ENCODE assay signal across 15 cellular contexts in genomic region chr2:206456078-206456769, GRCh38. TPM values are rescaled to one million over a fixed set of nuclear protein-coding genes. Genes with fewer than 3 reads are reported as not detected.
A peak's percentile ranks its signal among the peaks of the same experiment; 100 is the strongest.
DNase-seq lines count a peak whose midpoint lies in the region; ATAC-seq, FAIRE-seq and TF ChIP-seq lines count a peak whose summit lies in the region.
"Had no signal": no experiment of that assay in that cellular context is flagged by ENCODE, and none has a peak within 500 bp of the region (broad histone marks: within the 10 kb centered on the region; RNA-seq: fewer than 3 reads in every experiment).

No MANE protein-coding gene starts in this region.

- H3K27ac Mint-ChIP-seq in Caco-2 (ENCODE audit: unreplicated experiment) = peak overlapping the region; percentile 40
- H3K27ac Mint-ChIP-seq: GM23338 had no signal

- intact Hi-C loops in Caco-2 (cut with micrococcal nuclease; ENCODE audit: unreplicated experiment) = no loop called here
- intact Hi-C loops in GM12878 (cut with micrococcal nuclease; ENCODE audit: unreplicated experiment) = loop anchor here (10.0 kb wide), 1 partner anchor 291 kb away; no protein-coding TSS in a partner anchor
- intact Hi-C loops in upper lobe of right lung (cut with DNase I) = no loop called here

- no peaks in the 10 kb centered on the region for H3K9me3 ChIP-seq in BLaER1 treated with 17β-estradiol and CSF1 and Interleukin-3, amounts not matched to agents 10 nM and 100 nM (replicated peaks in 1 of 11)
- H3K9me3 ChIP-seq in Caco-2 (no peaks in the 10 kb centered on the region), GM12878 (replicated peaks; ENCODE audit: control insufficient read depth, insufficient read depth, low read length) (no peaks in the 10 kb centered on the region; the same call in 2 of the 3 replicates), upper lobe of right lung (no peaks in the 10 kb centered on the region)
- H3K9me3 ChIP-seq: BE2C had no signal

- no peak overlapping the region for H3K4me3 Mint-ChIP-seq in Caco-2 (ENCODE audit: unreplicated experiment)
- H3K4me3 Mint-ChIP-seq: CD8-positive, alpha-beta memory T cell; GM23338 had no signal

- H4K20me1 ChIP-seq in BLaER1 treated with 17β-estradiol and CSF1 and Interleukin-3, amounts not matched to agents 10 nM and 100 nM = no peaks in the 10 kb centered on the region
- H4K20me1 ChIP-seq in GM12878 (ENCODE audit: control insufficient read depth, insufficient read depth) = no peaks in the 10 kb centered on the region

- no peak for TF ChIP-seq CTCF in Caco-2 (IDR thresholded peaks at IDR 0.05; ENCODE audit: insufficient read depth in 1 of 2, low read depth in 1 of 2, low read length in 1 of 2, severe bottlenecking in 1 of 2, unreplicated experiment in 1 of 2)
- TF ChIP-seq CTCF in GM12878 (IDR thresholded peaks at IDR 0.05 in 2 of 3, conservative IDR thresholded peaks at IDR 0.05 in 1 of 3; ENCODE audit: control insufficient read depth in 2 of 3, extremely low read depth in 1 of 3, insufficient read depth in 1 of 3, low read depth in 3 of 3, low read length in 3 of 3) = no peak
- TF ChIP-seq CTCF in upper lobe of right lung (IDR thresholded peaks at IDR 0.05) = no peak

- 26% methylated on average over 5 of the region's 5 CpGs for WGBS in GM12878 (ENCODE audit: insufficient coverage, insufficient replicate concordance, low lambda C conversion rate, missing lambda C conversion rate)

- CTCF ChIA-PET in Caco-2 (lab: Charles Lee) (no interaction called here), GM12878 (lab: Yijun Ruan, JAX) (interaction anchor here (1.1 to 2.3 kb wide), 4 partner anchors 9 to 102 kb away, joined by 3 to 6 read pairs (median 4); no protein-coding TSS in a partner anchor)

- SMC1A ChIA-PET in GM12878 (lab: Charles Lee; ENCODE audit: uncharacterized antibody, unreplicated experiment) = interaction anchor here (0.6 to 2.4 kb wide), 7 partner anchors 10 to 279 kb away, joined by 3 to 8 read pairs (median 6); no protein-coding TSS in a partner anchor

- peak overlapping the region in 8 of 11 experiments; percentile 32 to 66 (median 52); a peak in 11 of 22 replicates for H3K4me2 ChIP-seq in BLaER1 treated with 17β-estradiol and CSF1 and Interleukin-3, amounts not matched to agents 10 nM and 100 nM
- H3K4me2 ChIP-seq in GM12878 (ENCODE audit: control insufficient read depth, insufficient read depth) = no peak overlapping the region
- H3K4me2 ChIP-seq: GM23338 had no signal

- peaks cover 25% of the 10 kb centered on the region for H3K4me1 Mint-ChIP-seq in Caco-2 (ENCODE audit: low read depth, unreplicated experiment)
- H3K4me1 Mint-ChIP-seq: CD8-positive, alpha-beta memory T cell had no signal

- H3K4me3 ChIP-seq in BLaER1 treated with 17β-estradiol and CSF1 and Interleukin-3, amounts not matched to agents 10 nM and 100 nM = no peak overlapping the region
- H3K4me3 ChIP-seq in Caco-2 (ENCODE audit: low read depth, low read length) (no peak overlapping the region), GM12878 (no peak overlapping the region), upper lobe of right lung (no peak overlapping the region)
- H3K4me3 ChIP-seq: GM23338, SK-N-MC had no signal

- peaks cover 19 to 28% (median 23%) of the 10 kb centered on the region in 10 experiments for H3K4me1 ChIP-seq in BLaER1 treated with 17β-estradiol and CSF1 and Interleukin-3, amounts not matched to agents 10 nM and 100 nM
- peaks cover 39% of the 10 kb centered on the region for H3K4me1 ChIP-seq in Caco-2
- peaks cover 26% of the 10 kb centered on the region for H3K4me1 ChIP-seq in GM12878 (ENCODE audit: control insufficient read depth, insufficient read depth, low read length)
- H3K4me1 ChIP-seq in upper lobe of right lung = no peaks in the 10 kb centered on the region
- H3K4me1 ChIP-seq: BE2C had no signal

- FAIRE-seq in GM12878 (lab: Jason Lieb, UNC) = no peak

- no peak for TF ChIP-seq POLR2A in GM12878 (IDR thresholded peaks at IDR 0.05; ENCODE audit: low read depth, low read length)

- H3K27me3 ChIP-seq in BLaER1 treated with 17β-estradiol and CSF1 and Interleukin-3, amounts not matched to agents 10 nM and 100 nM = no peaks in the 10 kb centered on the region
- H3K27me3 ChIP-seq in Caco-2 (replicated peaks; ENCODE audit: control insufficient read depth, insufficient read depth, low read length) (no peaks in the 10 kb centered on the region), GM12878 (replicated peaks in 1 of 2; ENCODE audit: control insufficient read depth in 2 of 2, insufficient read depth in 2 of 2, low read length in 1 of 2) (no peaks in the 10 kb centered on the region), upper lobe of right lung (no peaks in the 10 kb centered on the region)
- H3K27me3 ChIP-seq: BE2C had no signal

- peak; percentile 4; the same call in 2 of the 3 replicates for ATAC-seq in GM12878
- ATAC-seq in upper lobe of right lung = no peak
- ATAC-seq: GM23338 had no signal

- no peak for TF ChIP-seq EP300 in GM12878 (IDR thresholded peaks at IDR 0.05; ENCODE audit: borderline replicate concordance in 1 of 2, control insufficient read depth in 1 of 2, low read depth in 2 of 2, low read length in 2 of 2)

- H3K9ac ChIP-seq in BLaER1 treated with 17β-estradiol and CSF1 and Interleukin-3, amounts not matched to agents 10 nM and 100 nM = no peak overlapping the region
- H3K9ac ChIP-seq in GM12878 (ENCODE audit: control insufficient read depth, insufficient read depth, low read length) = no peak overlapping the region

- no peaks in the 10 kb centered on the region for H3K36me3 ChIP-seq in BLaER1 treated with 17β-estradiol and CSF1 and Interleukin-3, amounts not matched to agents 10 nM and 100 nM
- H3K36me3 ChIP-seq in Caco-2 (ENCODE audit: control insufficient read depth, insufficient read depth, low read length) (peaks cover 2% of the 10 kb centered on the region; the same call in 1 of the 2 replicates), GM12878 (ENCODE audit: control insufficient read depth in 2 of 2, insufficient read depth in 2 of 2, low read length in 1 of 2) (no peaks in the 10 kb centered on the region), upper lobe of right lung (no peaks in the 10 kb centered on the region)
- H3K36me3 ChIP-seq: BE2C had no signal

- POLR2A ChIA-PET in Caco-2 (lab: Charles Lee) = interaction anchor here (0.7 kb wide), 1 partner anchor 94 kb away, joined by 3 read pairs; no protein-coding TSS in a partner anchor
- POLR2A ChIA-PET in GM12878 (lab: Charles Lee) = interaction anchor here (1.1 to 2.2 kb wide), 2 partner anchors 11 to 28 kb away, joined by 3 to 7 read pairs; no protein-coding TSS in a partner anchor

- H3K27ac ChIP-seq in BLaER1 treated with 17β-estradiol and CSF1 and Interleukin-3, amounts not matched to agents 10 nM and 100 nM = peak overlapping the region in 2 of 11 experiments; percentile 26 to 31; a peak in 1 of 22 replicates
- H3K27ac ChIP-seq in GM12878 (ENCODE audit: control insufficient read depth, insufficient read depth) (no peak overlapping the region), upper lobe of right lung (no peak overlapping the region)
- H3K27ac ChIP-seq: SK-N-MC had no signal

- DNase-seq in Caco-2 = no peak
- peak; percentile 45 for DNase-seq in NCI-H69 (lab: John Stamatoyannopoulos, UW)
- DNase-seq in GM12878 (ENCODE audit: low read depth, low spot score) = no peak
- DNase-seq in NCI-H446 treated with DMSO at 0.1 percent for 48 hours (lab: John Stamatoyannopoulos, UW) = no peak
- DNase-seq in upper lobe of right lung = no peak
- DNase-seq in NCI-H524 (lab: John Stamatoyannopoulos, UW) = no peak
- DNase-seq: BE2C; CD8-positive, alpha-beta memory T cell; NCI-H1694; NCI-H2107; NCI-H226 had no signal

- peaks cover 10% of the 10 kb centered on the region for H3K9me3 Mint-ChIP-seq in Caco-2 (ENCODE audit: unreplicated experiment)
- H3K9me3 Mint-ChIP-seq: GM23338 had no signal

- TF ChIP-seq RAD21 in GM12878 (IDR thresholded peaks at IDR 0.05; ENCODE audit: insufficient read depth, low read depth, low read length) = no peak

- H2AFZ ChIP-seq in GM12878 (ENCODE audit: control insufficient read depth, low read depth, low read length) = no peak overlapping the region
- H2AFZ ChIP-seq: GM23338 had no signal

- RAD21 ChIA-PET in GM12878 (lab: Charles Lee; ENCODE audit: unreplicated experiment) = interaction anchor here (0.7 to 1.5 kb wide), 6 partner anchors 32 to 103 kb away, joined by 3 to 5 read pairs (median 3); no protein-coding TSS in a partner anchor

- H3K27me3 Mint-ChIP-seq in Caco-2 (ENCODE audit: insufficient read depth, unreplicated experiment) = no peaks in the 10 kb centered on the region

- in situ Hi-C loops in GM12878 (cut with MboI) = no loop called here

- no TSS peak for BruUV-seq in Caco-2 (replicated peaks; lab: Mats Ljungman, UMichigan)
- no TSS peak for BruUV-seq in GM12878 (replicated peaks; lab: Mats Ljungman, UMichigan)

- no peaks in the 10 kb centered on the region for H3K79me2 ChIP-seq in GM12878 (ENCODE audit: control insufficient read depth, insufficient read depth, low read length)

- peaks cover 26% of the 10 kb centered on the region for H3K36me3 Mint-ChIP-seq in Caco-2 (ENCODE audit: insufficient read depth, unreplicated experiment)
- H3K36me3 Mint-ChIP-seq: CD8-positive, alpha-beta memory T cell had no signal

TF ChIP-seq in GM12878, 131 proteins besides CTCF, POLR2A, EP300 and RAD21:
- TF ChIP-seq IKZF2 (IDR thresholded peaks at IDR 0.05) = 0 out of 4 replicates have a peak, but pooled peaks of 1 of the 2 experiments have one; percentile 25
- 0 out of 2 replicates have a peak, but pooled peaks have one; percentile 40 for TF ChIP-seq EED (IDR thresholded peaks at IDR 0.05; ENCODE audit: low read depth)
- no peak for TF ChIP-seq SP1 (IDR thresholded peaks at IDR 0.05; ENCODE audit: low read depth, low read length)

RNA-seq across cellular contexts. Expression of gene ADAM23, which starts 12.9 kb away (rescaled TPM):
- total RNA-seq in Caco-2 (2022) (46.8 and 55.1 TPM in 2 replicates), GM12878 (2014; rRNA removed) (11.0 and 12.8 TPM in 2 replicates), GM12878 (2014; rRNA removed; fragmentation: Illumina TruSeq; extraction: Trizol) (19.3 and 20.6 TPM in 2 replicates), GM12878 (2021) (36.9 and 41.8 TPM in 2 replicates), upper lobe of right lung (2.5 TPM)
- total RNA-seq in GM12878 (2013; cell fraction: nucleolus; rRNA removed) = 51.4 and 53.5 TPM in 2 replicates
- polyA plus RNA-seq in GM12878 (2011; ENCODE audit: low read depth) = 8.1 TPM
- polyA plus RNA-seq in GM12878 (2011; rRNA removed) (26.2 and 31.4 TPM in 2 replicates), GM12878 (2014; fragmentation: Illumina TruSeq; extraction: Trizol) (36.1 and 50.7 TPM in 2 replicates), GM12878 (2014; fragmentation: Nextera tagmentation; extraction: Ambion mirVana) (10 to 100 TPM in 1 of 2 experiments, 1 to 10 TPM in 1; 7.9 to 11.9 TPM), GM12878 (2014; rRNA removed) (24.0 and 24.5 TPM in 2 replicates), GM12878 (2016; fragmentation: Nextera tagmentation; extraction: Ambion mirVana) (10 to 100 TPM in 1 of 2 experiments, 1 to 10 TPM in 1; 5.7 to 11.4 TPM)
- 25.4 and 28.4 TPM in 2 replicates for polyA plus RNA-seq in GM12878 (2011; cell fraction: cytosol; rRNA removed)
- 19.6 and 26.4 TPM in 2 replicates for polyA plus RNA-seq in GM12878 (2011; cell fraction: nucleus; rRNA removed)
- polyA plus RNA-seq in GM12878 (2012) = 10.1 and 12.2 TPM in 2 replicates
- 36.3 and 48.4 TPM in 2 replicates for polyA minus RNA-seq in GM12878 (2011; rRNA and poly(A)+ RNA removed)
- 11.5 and 14.9 TPM in 2 replicates for polyA minus RNA-seq in GM12878 (2011; cell fraction: cytosol; rRNA and poly(A)+ RNA removed)
- polyA minus RNA-seq in GM12878 (2011; cell fraction: nucleus; rRNA and poly(A)+ RNA removed) = 23.8 and 32.9 TPM in 2 replicates
- total RNA-seq: HT-29 had no signal
- polyA plus RNA-seq: CD8-positive, alpha-beta memory T cell had no signal
